Comparison of ENCODE assay signal across 3 cellular contexts in genomic region chr1:31575373-31576140, GRCh38.
A peak's percentile ranks its signal among the peaks of the same experiment; 100 is the strongest.
TF ChIP-seq lines count a peak whose summit lies in the region.

No MANE protein-coding gene starts in this region.

TF ChIP-seq in HEK293T, 16 proteins besides CTCF, POLR2A, EP300 and RAD21:
- TF ChIP-seq FOXK2 (IDR thresholded peaks at IDR 0.05), result no peak

TF ChIP-seq in HepG2, 621 proteins besides CTCF, POLR2A, EP300 and RAD21 (continues in another document):
- no peak for TF ChIP-seq NFE2L1 (CRISPR knock-in tag; IDR thresholded peaks at IDR 0.05; ENCODE audit: borderline replicate concordance)
- TF ChIP-seq TCF7L2 (IDR thresholded peaks at IDR 0.05; ENCODE audit: low read depth, low read length), result no peak
- TF ChIP-seq RBM39 (IDR thresholded peaks at IDR 0.05; ENCODE audit: low read depth, low read length, poor library complexity, severe bottlenecking), result no peak
- TF ChIP-seq MIER2 (CRISPR knock-in tag; IDR thresholded peaks at IDR 0.05), result no peak
- peak; percentile 82; the same call in 1 of the 2 replicates for TF ChIP-seq SOX5 (CRISPR knock-in tag; IDR thresholded peaks at IDR 0.05; ENCODE audit: borderline replicate concordance)
- no peak for TF ChIP-seq THAP9 (CRISPR knock-in tag; IDR thresholded peaks at IDR 0.05; ENCODE audit: borderline replicate concordance)
- TF ChIP-seq ZBTB49 (CRISPR knock-in tag; IDR thresholded peaks at IDR 0.05; ENCODE audit: borderline replicate concordance), result no peak
- TF ChIP-seq ZSCAN30 (CRISPR knock-in tag; IDR thresholded peaks at IDR 0.05), result no peak
- TF ChIP-seq ZNF850 (CRISPR knock-in tag; conservative IDR thresholded peaks at IDR 0.05), result no peak
- TF ChIP-seq ZNF878 (CRISPR knock-in tag; IDR thresholded peaks at IDR 0.05), result no peak
- TF ChIP-seq KAT2B (IDR thresholded peaks at IDR 0.05; ENCODE audit: borderline replicate concordance, low read depth, low read length), result no peak
- no peak for TF ChIP-seq GLI4 (CRISPR knock-in tag; IDR thresholded peaks at IDR 0.05; ENCODE audit: borderline replicate concordance)
- no peak for TF ChIP-seq YY1 (IDR thresholded peaks at IDR 0.05; ENCODE audit: insufficient read depth, insufficient replicate concordance, low read depth, low read length)
- TF ChIP-seq KAT7 (CRISPR knock-in tag; IDR thresholded peaks at IDR 0.05; ENCODE audit: borderline replicate concordance), result no peak
- TF ChIP-seq NCOA2 (CRISPR knock-in tag; IDR thresholded peaks at IDR 0.05), result peak; percentile 81
- no peak for TF ChIP-seq HNRNPK (IDR thresholded peaks at IDR 0.05; ENCODE audit: low read depth, low read length, poor library complexity, severe bottlenecking)
- no peak for TF ChIP-seq ZBTB25 (CRISPR knock-in tag; IDR thresholded peaks at IDR 0.05)
- TF ChIP-seq HNRNPH1 (optimal IDR thresholded peaks at IDR 0.05; ENCODE audit: low read depth, low read length), result no peak
- no peak for TF ChIP-seq TEF (CRISPR knock-in tag; IDR thresholded peaks at IDR 0.05)
- peak; percentile 62 for TF ChIP-seq ZNF644 (CRISPR knock-in tag; IDR thresholded peaks at IDR 0.05; ENCODE audit: low read depth)
- TF ChIP-seq ZSCAN20 (CRISPR knock-in tag; IDR thresholded peaks at IDR 0.05; ENCODE audit: borderline replicate concordance), result no peak
- peak; percentile 30; the same call in 1 of the 2 replicates for TF ChIP-seq RFXAP (CRISPR knock-in tag; IDR thresholded peaks at IDR 0.05; ENCODE audit: borderline replicate concordance)
- TF ChIP-seq THAP11 (CRISPR knock-in tag; IDR thresholded peaks at IDR 0.05), result no peak
- peak; percentile 59; the same call in 1 of the 2 replicates for TF ChIP-seq CSRNP1 (CRISPR knock-in tag; IDR thresholded peaks at IDR 0.05)

TF ChIP-seq in SK-N-SH, 30 proteins besides CTCF, POLR2A, EP300 and RAD21:
- no peak for TF ChIP-seq SIN3A (IDR thresholded peaks at IDR 0.05; ENCODE audit: borderline replicate concordance, low read depth, low read length)
- no peak for TF ChIP-seq FOXM1 (IDR thresholded peaks at IDR 0.05; ENCODE audit: low read depth)
- no peak for TF ChIP-seq NRF1 (IDR thresholded peaks at IDR 0.05; ENCODE audit: low read depth, low read length)
- TF ChIP-seq EZH2phosphoT487 (IDR thresholded peaks at IDR 0.05; ENCODE audit: borderline replicate concordance, low read depth), result no peak
- no peak for TF ChIP-seq USF1 (IDR thresholded peaks at IDR 0.05; ENCODE audit: borderline replicate concordance, low read depth)
- TF ChIP-seq REST (IDR thresholded peaks at IDR 0.05; ENCODE audit: low read depth, low read length), result no peak
- TF ChIP-seq PBX3 (IDR thresholded peaks at IDR 0.05), result no peak
